20 cellular contexts compared by ENCODE assay signal in the genomic region with DNA sequence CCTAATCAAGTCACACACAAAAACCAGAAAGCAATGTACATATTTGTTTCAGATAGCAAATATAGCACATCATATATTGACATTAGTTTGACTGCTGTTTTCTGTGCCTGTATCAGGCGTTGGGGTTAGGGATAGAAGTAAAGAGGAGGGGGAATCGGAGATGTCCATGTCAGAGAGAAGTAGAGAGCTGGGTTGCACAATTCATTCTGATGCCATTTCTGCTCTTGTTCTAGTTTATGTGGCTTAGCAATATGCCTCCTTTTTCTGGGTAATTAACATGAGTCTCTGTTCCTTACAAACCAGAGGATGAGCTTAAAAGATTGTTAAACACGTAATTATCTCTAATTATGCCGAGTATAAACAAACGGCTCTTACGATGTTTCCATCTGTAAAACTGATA.
DNase-seq lines count a peak whose midpoint lies in the region; FAIRE-seq and TF ChIP-seq lines count a peak whose summit lies in the region.
"Had no signal": no experiment of that assay in that cellular context is flagged by ENCODE, and none has a peak within 500 bp of the region (broad histone marks: within the 10 kb centered on the region; RNA-seq: fewer than 3 reads in every experiment).

No MANE protein-coding gene starts in this region.

- POLR2A ChIA-PET in HEK293 (lab: Yijun Ruan, JAX), result no interaction called here

- H3K36me3 ChIP-seq in HEK293 (ENCODE audit: control insufficient read depth in 2 of 2, insufficient read depth in 1 of 2, low read length in 2 of 2), result no peaks in the 10 kb centered on the region
- H3K36me3 ChIP-seq: MG63, SJCRH30 had no signal

- CTCF ChIA-PET in HEK293 (lab: Yijun Ruan, JAX), result interaction anchor here (0.7 to 2.2 kb wide), 18 partner anchors 8 to 220 kb away, joined by 3 to 18 read pairs (median 4); no protein-coding TSS in a partner anchor

- no peak overlapping the region for H3K27ac ChIP-seq in HEK293 (ENCODE audit: extremely low read depth, low read depth, low read length)
- H3K27ac ChIP-seq in VCaP, result peak overlapping the region; percentile 1; the same call in 1 of the 2 replicates
- H3K27ac ChIP-seq: GM23248, KMS-11, SJCRH30 had no signal

- TF ChIP-seq CTCF in HEK293 (tag by site-specific recombination; IDR thresholded peaks at IDR 0.05), result no peak
- no peak for TF ChIP-seq CTCF in VCaP (conservative IDR thresholded peaks at IDR 0.05)

- no peaks in the 10 kb centered on the region for H3K4me1 ChIP-seq in HEK293 (ENCODE audit: control insufficient read depth, insufficient read depth, low read length)

- peak; percentile 60 for DNase-seq in NCI-H69 (lab: John Stamatoyannopoulos, UW)
- DNase-seq in medulla oblongata (ENCODE audit: extremely low spot score), result no peak
- DNase-seq in NCI-H2107 (lab: John Stamatoyannopoulos, UW), result no peak
- no peak for DNase-seq in HPDE6-E6E7 (ENCODE audit: extremely low spot score)
- DNase-seq in islet precursor cell, result no peak
- DNase-seq: AML-193; CD4-positive, alpha-beta T cell; DND-41; GDM1; GM23248; MG63; NCI-H1436 treated with DMSO at 0.1 percent for 48 hours; NCI-H345; NCI-H526 treated with DMSO at 0.1 percent for 48 hours had no signal

- H3K9me3 ChIP-seq in HEK293 (ENCODE audit: control insufficient read depth, insufficient read depth, low read depth, low read length), result no peaks in the 10 kb centered on the region
- H3K9me3 ChIP-seq: MG63, SJCRH30 had no signal

- peak; percentile 14 for FAIRE-seq in A204.1 (lab: Jason Lieb, UNC)
- FAIRE-seq: GM12892 had no signal

- H3K4me3 ChIP-seq in HEK293 (ENCODE audit: low read depth, low read length), result no peak overlapping the region
- H3K4me3 ChIP-seq: GM23248, MG63, SJCRH30 had no signal

TF ChIP-seq in HEK293, 187 proteins besides CTCF, POLR2A, EP300 and RAD21:
- TF ChIP-seq ZNF433 (tag by site-specific recombination; IDR thresholded peaks at IDR 0.05; ENCODE audit: low read depth) (no peak), SP7 (tag by site-specific recombination; IDR thresholded peaks at IDR 0.05) (0 out of 2 replicates have a peak, but pooled peaks have one; percentile 22)
